Comparison of ENCODE assay signal across 20 cellular contexts in the genomic region with DNA sequence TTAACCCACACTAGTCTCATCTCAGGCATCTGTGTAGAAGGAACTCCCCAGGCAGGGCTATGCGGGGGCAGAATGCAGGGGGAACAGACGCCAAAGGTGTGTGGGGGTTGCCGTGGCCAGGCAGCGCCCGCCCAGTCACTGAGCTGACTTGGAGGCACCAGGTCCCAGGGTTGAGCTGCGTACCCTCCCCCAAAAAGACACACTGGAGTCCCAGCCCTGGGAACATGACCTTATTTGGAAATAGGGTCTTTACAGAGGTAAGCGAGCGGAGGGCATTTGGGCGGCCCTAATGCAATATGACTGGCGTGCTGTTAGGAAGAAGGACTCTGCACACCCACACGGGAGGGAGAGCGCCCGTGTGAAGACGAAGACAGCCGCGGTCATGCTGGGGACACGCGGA.
DNase-seq lines count a peak whose midpoint lies in the region; ATAC-seq and TF ChIP-seq lines count a peak whose summit lies in the region.
"Had no signal": no experiment of that assay in that cellular context is flagged by ENCODE, and none has a peak within 500 bp of the region (broad histone marks: within the 10 kb centered on the region; RNA-seq: fewer than 3 reads in every experiment).

No MANE protein-coding gene starts in this region.

- peak overlapping the region; percentile 26 for H3K4me3 Mint-ChIP-seq in stimulated activated naive CD8-positive, alpha-beta T cell treated with anti-CD3 and anti-CD28 coated beads, Interleukin-15, Interleukin-2, amounts not matched to agents 100 ng/mL and 50 ng/mL, for 24 hours
- H3K4me3 Mint-ChIP-seq in activated CD8-positive, alpha-beta T cell treated with anti-CD3 and anti-CD28 coated beads for 36 hours = peak overlapping the region; percentile 17
- peak overlapping the region; percentile 45 to 86 (median 67) for H3K4me3 Mint-ChIP-seq in naive B cell
- peak overlapping the region; percentile 60 to 73 for H3K4me3 Mint-ChIP-seq in stimulated activated naive CD8-positive, alpha-beta T cell treated with anti-CD3 and anti-CD28 coated beads, Interleukin-15, amount 100 ng/mL, for 72 hours
- H3K4me3 Mint-ChIP-seq: mesothelial cell of epicardium, type B pancreatic cell had no signal

- intact Hi-C loops in activated CD8-positive, alpha-beta T cell treated with anti-CD3 and anti-CD28 coated beads for 36 hours (cut with micrococcal nuclease) = no loop called here

- no peak overlapping the region for H3K27ac Mint-ChIP-seq in stimulated activated naive CD8-positive, alpha-beta T cell treated with anti-CD3 and anti-CD28 coated beads, Interleukin-15, Interleukin-2, amounts not matched to agents 100 ng/mL and 50 ng/mL, for 24 hours
- H3K27ac Mint-ChIP-seq in activated CD8-positive, alpha-beta T cell treated with anti-CD3 and anti-CD28 coated beads for 36 hours = no peak overlapping the region
- H3K27ac Mint-ChIP-seq in naive B cell = peak overlapping the region in 3 of 6 donors; percentile 14 to 80 (median 28)
- no peak overlapping the region for H3K27ac Mint-ChIP-seq in stimulated activated naive CD8-positive, alpha-beta T cell treated with anti-CD3 and anti-CD28 coated beads, Interleukin-15, amount 100 ng/mL, for 72 hours
- H3K27ac Mint-ChIP-seq: activated CD8-positive, alpha-beta memory T cell treated with anti-CD3 and anti-CD28 coated beads, Interleukin-2, amount 10 ng/mL, durations not matched to agents 7 days and 5 days; mesothelial cell of epicardium; type B pancreatic cell had no signal

- no peak for DNase-seq in stimulated activated naive CD8-positive, alpha-beta T cell treated with anti-CD3 and anti-CD28 coated beads, Interleukin-15, Interleukin-2, amounts not matched to agents 100 U/mL and 50 U/mL, for 24 hours
- DNase-seq in activated CD8-positive, alpha-beta T cell treated with anti-CD3 and anti-CD28 coated beads for 36 hours = no peak
- DNase-seq in naive B cell (no peak), middle frontal gyrus (ENCODE audit: extremely low spot score, low spot score) (no peak), NCI-H1417 treated with DMSO at 0.1 percent for 48 hours (lab: John Stamatoyannopoulos, UW) (no peak)
- DNase-seq in stimulated activated naive CD8-positive, alpha-beta T cell treated with anti-CD3 and anti-CD28 coated beads, Interleukin-15, amount 100 ng/mL, for 72 hours = no peak
- DNase-seq in stimulated activated CD8-positive, alpha-beta memory T cell treated with anti-CD3 and anti-CD28 coated beads, Interleukin-4, amount 100 ng/mL, for 48 hours = no peak
- DNase-seq: activated CD8-positive, alpha-beta memory T cell treated with anti-CD3 and anti-CD28 coated beads, Interleukin-2, amount 10 ng/mL, durations not matched to agents 7 days and 5 days; activated gamma-delta T cell; DMS79; left cardiac atrium; NCI-H1105 treated with DMSO at 0.1 percent for 48 hours; NCI-H2107; NCI-H510A; psoas muscle; RPMI8226; T1000 had no signal

- CTCF ChIA-PET in activated CD8-positive, alpha-beta T cell treated with anti-CD3 and anti-CD28 coated beads for 36 hours (lab: Charles Lee) = no interaction called here

- H3K4me1 Mint-ChIP-seq in stimulated activated naive CD8-positive, alpha-beta T cell treated with anti-CD3 and anti-CD28 coated beads, Interleukin-15, Interleukin-2, amounts not matched to agents 100 ng/mL and 50 ng/mL, for 24 hours (ENCODE audit: low read depth) = peaks cover 7% of the 10 kb centered on the region
- H3K4me1 Mint-ChIP-seq in activated CD8-positive, alpha-beta T cell treated with anti-CD3 and anti-CD28 coated beads for 36 hours (ENCODE audit: low read depth) = peaks cover 16% of the 10 kb centered on the region
- H3K4me1 Mint-ChIP-seq in naive B cell = peaks cover 6 to 17% (median 7%) of the 10 kb centered on the region in 3 donors
- H3K4me1 Mint-ChIP-seq in stimulated activated naive CD8-positive, alpha-beta T cell treated with anti-CD3 and anti-CD28 coated beads, Interleukin-15, amount 100 ng/mL, for 72 hours = peaks cover 37% of the 10 kb centered on the region
- H3K4me1 Mint-ChIP-seq: mesothelial cell of epicardium had no signal

- H3K36me3 Mint-ChIP-seq in stimulated activated naive CD8-positive, alpha-beta T cell treated with anti-CD3 and anti-CD28 coated beads, Interleukin-15, Interleukin-2, amounts not matched to agents 100 ng/mL and 50 ng/mL, for 24 hours (ENCODE audit: low read depth) = no peaks in the 10 kb centered on the region
- H3K36me3 Mint-ChIP-seq in activated CD8-positive, alpha-beta T cell treated with anti-CD3 and anti-CD28 coated beads for 36 hours (ENCODE audit: low read depth) = no peaks in the 10 kb centered on the region
- no peaks in the 10 kb centered on the region for H3K36me3 Mint-ChIP-seq in naive B cell
- H3K36me3 Mint-ChIP-seq: activated CD8-positive, alpha-beta memory T cell treated with anti-CD3 and anti-CD28 coated beads, Interleukin-2, amount 10 ng/mL, durations not matched to agents 7 days and 5 days; mesothelial cell of epicardium; type B pancreatic cell had no signal

- TF ChIP-seq CTCF in activated CD8-positive, alpha-beta T cell treated with anti-CD3 and anti-CD28 coated beads for 36 hours (IDR thresholded peaks at IDR 0.05) = no peak

- H3K27me3 Mint-ChIP-seq in stimulated activated naive CD8-positive, alpha-beta T cell treated with anti-CD3 and anti-CD28 coated beads, Interleukin-15, Interleukin-2, amounts not matched to agents 100 ng/mL and 50 ng/mL, for 24 hours = no peaks in the 10 kb centered on the region
- H3K27me3 Mint-ChIP-seq in activated CD8-positive, alpha-beta T cell treated with anti-CD3 and anti-CD28 coated beads for 36 hours = no peaks in the 10 kb centered on the region
- H3K27me3 Mint-ChIP-seq in naive B cell = no peaks in the 10 kb centered on the region
- peaks cover 9% of the 10 kb centered on the region for H3K27me3 Mint-ChIP-seq in stimulated activated naive CD8-positive, alpha-beta T cell treated with anti-CD3 and anti-CD28 coated beads, Interleukin-15, amount 100 ng/mL, for 72 hours
- H3K27me3 Mint-ChIP-seq: type B pancreatic cell had no signal

- no peaks in the 10 kb centered on the region for H3K9me3 Mint-ChIP-seq in stimulated activated naive CD8-positive, alpha-beta T cell treated with anti-CD3 and anti-CD28 coated beads, Interleukin-15, Interleukin-2, amounts not matched to agents 100 ng/mL and 50 ng/mL, for 24 hours
- H3K9me3 Mint-ChIP-seq in activated CD8-positive, alpha-beta T cell treated with anti-CD3 and anti-CD28 coated beads for 36 hours = no peaks in the 10 kb centered on the region
- peaks cover 0 to 13% (median 2%) of the 10 kb centered on the region in 7 donors for H3K9me3 Mint-ChIP-seq in naive B cell
- H3K9me3 Mint-ChIP-seq in stimulated activated naive CD8-positive, alpha-beta T cell treated with anti-CD3 and anti-CD28 coated beads, Interleukin-15, amount 100 ng/mL, for 72 hours = no peaks in the 10 kb centered on the region
- H3K9me3 Mint-ChIP-seq: mesothelial cell of epicardium, type B pancreatic cell had no signal

- POLR2A ChIA-PET in activated CD8-positive, alpha-beta T cell treated with anti-CD3 and anti-CD28 coated beads for 36 hours (lab: Charles Lee) = no interaction called here

- no peak for ATAC-seq in stimulated activated naive CD8-positive, alpha-beta T cell treated with anti-CD3 and anti-CD28 coated beads, Interleukin-15, Interleukin-2, amounts not matched to agents 100 U/mL and 50 U/mL, for 24 hours
- ATAC-seq in activated CD8-positive, alpha-beta T cell treated with anti-CD3 and anti-CD28 coated beads for 36 hours = no peak
- ATAC-seq in naive B cell (ENCODE audit: low read depth in 2 of 2) = no peak
- no peak for ATAC-seq in stimulated activated naive CD8-positive, alpha-beta T cell treated with anti-CD3 and anti-CD28 coated beads, Interleukin-15, amount 100 ng/mL, for 72 hours
- ATAC-seq: activated CD8-positive, alpha-beta memory T cell treated with anti-CD3 and anti-CD28 coated beads, Interleukin-2, amount 10 ng/mL, durations not matched to agents 7 days and 5 days; left cardiac atrium; psoas muscle had no signal

Comparison
In these comparisons a context has a peak if more than half of its experiments do, and no peak if none do; other contexts are left out.
1. H3K4me3 Mint-ChIP-seq: peak in every context shown above with its lines; median percentile 67 in naive B cell; 66 in stimulated activated naive CD8-positive, alpha-beta T cell treated with anti-CD3 and anti-CD28 coated beads, Interleukin-15, amount 100 ng/mL, for 72 hours; 26 in stimulated activated naive CD8-positive, alpha-beta T cell treated with anti-CD3 and anti-CD28 coated beads, Interleukin-15, Interleukin-2, amounts not matched to agents 100 ng/mL and 50 ng/mL, for 24 hours; 17 in activated CD8-positive, alpha-beta T cell treated with anti-CD3 and anti-CD28 coated beads for 36 hours.